In genomic region chr7:104963991-104964385, GRCh38 we compare ENCODE assay signal across 1 cellular context.
TF ChIP-seq lines count a peak whose summit lies in the region.

No MANE protein-coding gene starts in this region.

TF ChIP-seq in K562, 482 proteins besides CTCF, POLR2A, EP300 and RAD21 (continues in another document):
- TF ChIP-seq ZBTB9 (CRISPR knock-in tag; IDR thresholded peaks at IDR 0.05) = peak; percentile 89
- no peak for TF ChIP-seq GTF2F1 (IDR thresholded peaks at IDR 0.05; ENCODE audit: low read depth, low read length)
- TF ChIP-seq JUN (IDR thresholded peaks at IDR 0.05; ENCODE audit: borderline replicate concordance, low read depth, low read length) = no peak
- TF ChIP-seq JUN (CRISPR knock-in tag; IDR thresholded peaks at IDR 0.05; ENCODE audit: borderline replicate concordance) = no peak
- TF ChIP-seq THRAP3 (IDR thresholded peaks at IDR 0.05; ENCODE audit: borderline replicate concordance) = no peak
- TF ChIP-seq TCFL5 (CRISPR knock-in tag; conservative IDR thresholded peaks at IDR 0.05) = no peak
- no peak for TF ChIP-seq HMBOX1 (IDR thresholded peaks at IDR 0.05)
- 0 out of 2 replicates have a peak, but pooled peaks have one; percentile 10 for TF ChIP-seq EP400 (IDR thresholded peaks at IDR 0.05)
- TF ChIP-seq ARID3B (CRISPR knock-in tag; IDR thresholded peaks at IDR 0.05; ENCODE audit: borderline replicate concordance) = 0 out of 2 replicates have a peak, but pooled peaks have one; percentile 59
- TF ChIP-seq HSF4 (CRISPR knock-in tag; IDR thresholded peaks at IDR 0.05; ENCODE audit: borderline replicate concordance) = peak; percentile 93
- TF ChIP-seq ZC3H11A (IDR thresholded peaks at IDR 0.05; ENCODE audit: low read depth, low read length) = no peak
- no peak for TF ChIP-seq NR2F6 (CRISPR knock-in tag; IDR thresholded peaks at IDR 0.05)
- TF ChIP-seq ZNF512 (tag; IDR thresholded peaks at IDR 0.05) = no peak
- TF ChIP-seq ZNF274 (IDR thresholded peaks at IDR 0.05; ENCODE audit: borderline replicate concordance, low read depth, low read length) = no peak
- TF ChIP-seq RFX7 (CRISPR knock-in tag; IDR thresholded peaks at IDR 0.05) = no peak
- no peak for TF ChIP-seq FOXA1 (IDR thresholded peaks at IDR 0.05; ENCODE audit: borderline replicate concordance)
- TF ChIP-seq ZBTB17 (CRISPR knock-in tag; IDR thresholded peaks at IDR 0.05) = 0 out of 2 replicates have a peak, but pooled peaks have one; percentile 54
- TF ChIP-seq DDX20 (tag; IDR thresholded peaks at IDR 0.05; ENCODE audit: low read depth) = peak; percentile 85; the same call in 1 of the 2 replicates
- TF ChIP-seq TAF7 (tag; IDR thresholded peaks at IDR 0.05) = peak; percentile 74; the same call in 1 of the 2 replicates
- no peak for TF ChIP-seq ZNF277 (CRISPR knock-in tag; IDR thresholded peaks at IDR 0.05; ENCODE audit: borderline replicate concordance)
- peak; percentile 69; the same call in 1 of the 2 replicates for TF ChIP-seq ZNF589 (CRISPR knock-in tag; IDR thresholded peaks at IDR 0.05; ENCODE audit: low read depth)
- peak; percentile 96 for TF ChIP-seq ZNF175 (CRISPR knock-in tag; IDR thresholded peaks at IDR 0.05; ENCODE audit: low read depth)
- no peak for TF ChIP-seq ZNF518B (CRISPR knock-in tag; IDR thresholded peaks at IDR 0.05)
- TF ChIP-seq BRF1 (IDR thresholded peaks at IDR 0.05; ENCODE audit: borderline replicate concordance, extremely low read depth, insufficient read length) = no peak
- no peak for TF ChIP-seq ZNF347 (CRISPR knock-in tag; IDR thresholded peaks at IDR 0.05; ENCODE audit: low read depth)
- TF ChIP-seq ZFP30 (CRISPR knock-in tag; IDR thresholded peaks at IDR 0.05; ENCODE audit: borderline replicate concordance) = no peak
- TF ChIP-seq, protein P1, sequence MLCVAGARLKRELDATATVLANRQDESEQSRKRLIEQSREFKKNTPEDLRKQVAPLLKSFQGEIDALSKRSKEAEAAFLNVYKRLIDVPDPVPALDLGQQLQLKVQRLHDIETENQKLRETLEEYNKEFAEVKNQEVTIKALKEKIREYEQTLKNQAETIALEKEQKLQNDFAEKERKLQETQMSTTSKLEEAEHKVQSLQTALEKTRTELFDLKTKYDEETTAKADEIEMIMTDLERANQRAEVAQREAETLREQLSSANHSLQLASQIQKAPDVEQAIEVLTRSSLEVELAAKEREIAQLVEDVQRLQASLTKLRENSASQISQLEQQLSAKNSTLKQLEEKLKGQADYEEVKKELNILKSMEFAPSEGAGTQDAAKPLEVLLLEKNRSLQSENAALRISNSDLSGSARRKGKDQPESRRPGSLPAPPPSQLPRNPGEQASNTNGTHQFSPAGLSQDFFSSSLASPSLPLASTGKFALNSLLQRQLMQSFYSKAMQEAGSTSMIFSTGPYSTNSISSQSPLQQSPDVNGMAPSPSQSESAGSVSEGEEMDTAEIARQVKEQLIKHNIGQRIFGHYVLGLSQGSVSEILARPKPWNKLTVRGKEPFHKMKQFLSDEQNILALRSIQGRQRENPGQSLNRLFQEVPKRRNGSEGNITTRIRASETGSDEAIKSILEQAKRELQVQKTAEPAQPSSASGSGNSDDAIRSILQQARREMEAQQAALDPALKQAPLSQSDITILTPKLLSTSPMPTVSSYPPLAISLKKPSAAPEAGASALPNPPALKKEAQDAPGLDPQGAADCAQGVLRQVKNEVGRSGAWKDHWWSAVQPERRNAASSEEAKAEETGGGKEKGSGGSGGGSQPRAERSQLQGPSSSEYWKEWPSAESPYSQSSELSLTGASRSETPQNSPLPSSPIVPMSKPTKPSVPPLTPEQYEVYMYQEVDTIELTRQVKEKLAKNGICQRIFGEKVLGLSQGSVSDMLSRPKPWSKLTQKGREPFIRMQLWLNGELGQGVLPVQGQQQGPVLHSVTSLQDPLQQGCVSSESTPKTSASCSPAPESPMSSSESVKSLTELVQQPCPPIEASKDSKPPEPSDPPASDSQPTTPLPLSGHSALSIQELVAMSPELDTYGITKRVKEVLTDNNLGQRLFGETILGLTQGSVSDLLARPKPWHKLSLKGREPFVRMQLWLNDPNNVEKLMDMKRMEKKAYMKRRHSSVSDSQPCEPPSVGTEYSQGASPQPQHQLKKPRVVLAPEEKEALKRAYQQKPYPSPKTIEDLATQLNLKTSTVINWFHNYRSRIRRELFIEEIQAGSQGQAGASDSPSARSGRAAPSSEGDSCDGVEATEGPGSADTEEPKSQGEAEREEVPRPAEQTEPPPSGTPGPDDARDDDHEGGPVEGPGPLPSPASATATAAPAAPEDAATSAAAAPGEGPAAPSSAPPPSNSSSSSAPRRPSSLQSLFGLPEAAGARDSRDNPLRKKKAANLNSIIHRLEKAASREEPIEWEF (CRISPR knock-in tag; IDR thresholded peaks at IDR 0.05) = 0 out of 2 replicates have a peak, but pooled peaks have one; percentile 46
- 0 out of 2 replicates have a peak, but pooled peaks have one; percentile 16 for TF ChIP-seq ZNF445 (CRISPR knock-in tag; IDR thresholded peaks at IDR 0.05; ENCODE audit: low read depth)
- peak; percentile 61 for TF ChIP-seq NCOR1 (IDR thresholded peaks at IDR 0.05)
- no peak for TF ChIP-seq ESRRB (CRISPR knock-in tag; IDR thresholded peaks at IDR 0.05; ENCODE audit: borderline replicate concordance)
- no peak for TF ChIP-seq MITF (IDR thresholded peaks at IDR 0.05)
- TF ChIP-seq ZBTB8A (IDR thresholded peaks at IDR 0.05; ENCODE audit: partially characterized antibody) = no peak
- 0 out of 2 replicates have a peak, but pooled peaks have one; percentile 25 for TF ChIP-seq CBFA2T2 (conservative IDR thresholded peaks at IDR 0.05)
- TF ChIP-seq, protein P2, sequence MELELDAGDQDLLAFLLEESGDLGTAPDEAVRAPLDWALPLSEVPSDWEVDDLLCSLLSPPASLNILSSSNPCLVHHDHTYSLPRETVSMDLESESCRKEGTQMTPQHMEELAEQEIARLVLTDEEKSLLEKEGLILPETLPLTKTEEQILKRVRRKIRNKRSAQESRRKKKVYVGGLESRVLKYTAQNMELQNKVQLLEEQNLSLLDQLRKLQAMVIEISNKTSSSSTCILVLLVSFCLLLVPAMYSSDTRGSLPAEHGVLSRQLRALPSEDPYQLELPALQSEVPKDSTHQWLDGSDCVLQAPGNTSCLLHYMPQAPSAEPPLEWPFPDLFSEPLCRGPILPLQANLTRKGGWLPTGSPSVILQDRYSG (tag; conservative IDR thresholded peaks at IDR 0.05; ENCODE audit: low read depth) = peak; percentile 89
- TF ChIP-seq SIX5 (IDR thresholded peaks at IDR 0.05; ENCODE audit: borderline replicate concordance in 1 of 2, insufficient read depth in 1 of 2, low read depth in 1 of 2, low read length in 2 of 2) = no peak
- peak; percentile 58; the same call in 1 of the 2 replicates for TF ChIP-seq ILK (tag; IDR thresholded peaks at IDR 0.05; ENCODE audit: borderline replicate concordance, low read depth)
- no peak for TF ChIP-seq POLR3G (IDR thresholded peaks at IDR 0.05; ENCODE audit: extremely low read depth, insufficient read length, insufficient replicate concordance)
- TF ChIP-seq MECOM (CRISPR knock-in tag; IDR thresholded peaks at IDR 0.05) = 0 out of 2 replicates have a peak, but pooled peaks have one; percentile 84
- TF ChIP-seq CEBPG (CRISPR knock-in tag; IDR thresholded peaks at IDR 0.05) = no peak
- TF ChIP-seq CEBPG (tag; conservative IDR thresholded peaks at IDR 0.05 in 1 of 2, IDR thresholded peaks at IDR 0.05 in 1 of 2) = no peak
- peak; percentile 90 for TF ChIP-seq MAFF (IDR thresholded peaks at IDR 0.05; ENCODE audit: low read length)
- TF ChIP-seq, protein P3, sequence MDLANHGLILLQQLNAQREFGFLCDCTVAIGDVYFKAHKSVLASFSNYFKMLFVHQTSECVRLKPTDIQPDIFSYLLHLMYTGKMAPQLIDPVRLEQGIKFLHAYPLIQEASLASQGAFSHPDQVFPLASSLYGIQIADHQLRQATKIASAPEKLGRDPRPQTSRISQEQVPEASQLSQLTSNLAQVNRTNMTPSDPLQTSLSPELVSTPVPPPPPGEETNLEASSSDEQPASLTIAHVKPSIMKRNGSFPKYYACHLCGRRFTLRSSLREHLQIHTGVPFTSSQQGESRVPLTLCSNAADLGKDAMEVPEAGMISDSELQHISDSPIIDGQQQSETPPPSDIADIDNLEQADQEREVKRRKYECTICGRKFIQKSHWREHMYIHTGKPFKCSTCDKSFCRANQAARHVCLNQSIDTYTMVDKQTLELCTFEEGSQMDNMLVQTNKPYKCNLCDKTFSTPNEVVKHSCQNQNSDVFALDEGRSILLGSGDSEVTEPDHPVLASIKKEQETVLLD (IDR thresholded peaks at IDR 0.05) = 0 out of 2 replicates have a peak, but pooled peaks have one; percentile 48
- peak; percentile 84; the same call in 1 of the 2 replicates for TF ChIP-seq GTF2A2 (tag; IDR thresholded peaks at IDR 0.05)
